ENCODE assay signal across 21 cellular contexts in the genomic region with DNA sequence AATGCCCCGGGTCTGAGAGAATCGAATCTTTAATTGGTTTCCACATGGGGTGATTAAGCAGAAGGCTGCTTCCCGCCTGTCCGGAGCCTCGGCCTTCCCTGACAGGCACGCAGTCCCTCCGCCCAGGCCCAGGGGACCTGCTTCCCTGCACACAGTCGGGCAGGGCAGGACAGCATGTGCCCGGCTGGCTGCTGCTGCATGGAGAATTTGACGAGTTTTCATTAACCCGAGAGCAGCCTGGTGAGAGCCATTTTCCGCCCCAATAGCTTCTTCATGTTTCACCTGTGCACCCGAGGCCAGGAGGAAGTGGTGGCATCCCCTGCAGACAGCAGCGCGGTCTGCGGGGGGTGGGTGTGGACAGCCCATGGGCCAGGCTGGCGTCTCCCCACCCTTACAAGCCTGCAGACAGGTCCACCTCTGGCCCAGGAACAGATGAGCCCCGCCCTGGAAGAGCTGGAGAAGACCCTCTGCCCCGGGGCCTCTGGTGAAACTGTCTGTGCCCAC.
A peak's percentile ranks its signal among the peaks of the same experiment; 100 is the strongest.
DNase-seq lines count a peak whose midpoint lies in the region; ATAC-seq, FAIRE-seq and TF ChIP-seq lines count a peak whose summit lies in the region.
"Had no signal": no experiment of that assay in that cellular context is flagged by ENCODE, and none has a peak within 500 bp of the region (broad histone marks: within the 10 kb centered on the region; RNA-seq: fewer than 3 reads in every experiment).

No MANE protein-coding gene starts in this region.

- POLR2A ChIA-PET in activated CD4-positive, alpha-beta T cell treated with anti-CD3 and anti-CD28 coated beads for 36 hours (lab: Charles Lee), result no interaction called here

- CTCF ChIA-PET in activated CD4-positive, alpha-beta T cell treated with anti-CD3 and anti-CD28 coated beads for 36 hours (lab: Charles Lee), result interaction anchor here (0.6 to 0.8 kb wide), 3 partner anchors 67 to 380 kb away, joined by 3 read pairs; a partner anchor contains a TSS

- peaks cover 0 to 16% (median 0%) of the 10 kb centered on the region in 3 donors for H3K36me3 ChIP-seq in Peyer's patch

- no peak for ATAC-seq in activated CD4-positive, alpha-beta T cell treated with anti-CD3 and anti-CD28 coated beads for 36 hours
- ATAC-seq: body of pancreas, K562 had no signal

- no peak for FAIRE-seq in GM12891 (lab: Jason Lieb, UNC)
- FAIRE-seq: K562 had no signal

- H3K4me1 Mint-ChIP-seq in activated CD4-positive, alpha-beta T cell treated with anti-CD3 and anti-CD28 coated beads for 36 hours, result peaks cover 52% of the 10 kb centered on the region
- H3K4me1 Mint-ChIP-seq in glutamatergic neuron (ENCODE audit: low read depth, unreplicated experiment), result peaks cover 45% of the 10 kb centered on the region

- TF ChIP-seq CTCF in Peyer's patch (IDR thresholded peaks at IDR 0.05), result no peak
- no peak for TF ChIP-seq CTCF in glutamatergic neuron (IDR thresholded peaks at IDR 0.05; ENCODE audit: partially characterized antibody, unreplicated experiment)
- TF ChIP-seq CTCF in GM13977 (IDR thresholded peaks at IDR 0.05; ENCODE audit: extremely low read depth, insufficient read depth, missing control alignments), result no peak

- no peak for TF ChIP-seq POLR2A in GM12891 (IDR thresholded peaks at IDR 0.05; ENCODE audit: low read depth, low read length)
- no peak for TF ChIP-seq POLR2A in Peyer's patch (IDR thresholded peaks at IDR 0.05)

- H3K9me3 Mint-ChIP-seq in activated CD4-positive, alpha-beta T cell treated with anti-CD3 and anti-CD28 coated beads for 36 hours (ENCODE audit: low read depth), result no peaks in the 10 kb centered on the region
- peaks cover 10% of the 10 kb centered on the region for H3K9me3 Mint-ChIP-seq in glutamatergic neuron (ENCODE audit: unreplicated experiment)
- H3K9me3 Mint-ChIP-seq: CD14-positive monocyte; dendritic cell treated with granulocyte-macrophage colony-stimulating factor and Interleukin-4, amounts not matched to agents 40 ng/mL and 50 ng/mL, for 4 days had no signal

- no peaks in the 10 kb centered on the region for H3K9me3 ChIP-seq in Peyer's patch
- H3K9me3 ChIP-seq: body of pancreas, sigmoid colon, transverse colon had no signal

- in situ Hi-C loops in GM13977 (cut with MboI; ENCODE audit: low pct_unique_long_range_greater_than_20kb, low sequenced_read_pairs, unreplicated experiment), result no loop called here

- intact Hi-C loops in activated CD4-positive, alpha-beta T cell treated with anti-CD3 and anti-CD28 coated beads for 36 hours (cut with DNase I, micrococcal nuclease), result no loop called here

- peak; percentile 31 for DNase-seq in activated CD4-positive, alpha-beta T cell treated with anti-CD3 and anti-CD28 coated beads for 36 hours
- no peak for DNase-seq in activated CD4-positive, alpha-beta T cell treated with anti-CD3 and anti-CD28 coated beads, Interleukin-2, amount 50 U/mL, for 1 hour
- no peak for DNase-seq in GM12891 (ENCODE audit: insufficient read length, low spot score)
- DNase-seq in Peyer's patch, result peak in 2 of 3 donors; percentile 63 to 74
- DNase-seq in glutamatergic neuron, result peak; percentile 49
- no peak for DNase-seq in NCI-H146 (lab: John Stamatoyannopoulos, UW)
- no peak for DNase-seq in Ammon's horn (ENCODE audit: low spot score)
- no peak for DNase-seq in GM13977 (ENCODE audit: low spot score)
- DNase-seq: 8988T; body of pancreas; EL; erythroblast; mesendoderm; NCI-H1092 treated with DMSO at 0.1 percent for 48 hours; NCI-H2171 treated with DMSO at 0.1 percent for 48 hours; sigmoid colon; stimulated activated CD8-positive, alpha-beta memory T cell treated with anti-CD3 and anti-CD28 coated beads, Interleukin-4, amount 100 ng/mL, for 48 hours; transverse colon had no signal

- no peaks in the 10 kb centered on the region for H3K27me3 ChIP-seq in Peyer's patch
- H3K27me3 ChIP-seq: body of pancreas, sigmoid colon, transverse colon had no signal

- H3K4me3 ChIP-seq in Peyer's patch, result no peak overlapping the region
- H3K4me3 ChIP-seq: body of pancreas, K562, sigmoid colon, transverse colon had no signal

- H3K4me1 ChIP-seq in Peyer's patch, result peaks cover 0 to 38% (median 5%) of the 10 kb centered on the region in 4 donors
- H3K4me1 ChIP-seq: body of pancreas, sigmoid colon, transverse colon had no signal

- no peak overlapping the region for H3K4me3 Mint-ChIP-seq in activated CD4-positive, alpha-beta T cell treated with anti-CD3 and anti-CD28 coated beads for 36 hours
- no peak overlapping the region for H3K4me3 Mint-ChIP-seq in glutamatergic neuron (ENCODE audit: unreplicated experiment)
- H3K4me3 Mint-ChIP-seq: CD14-positive monocyte; dendritic cell treated with granulocyte-macrophage colony-stimulating factor and Interleukin-4, amounts not matched to agents 40 ng/mL and 50 ng/mL, for 4 days had no signal

- no peaks in the 10 kb centered on the region for H3K27me3 Mint-ChIP-seq in activated CD4-positive, alpha-beta T cell treated with anti-CD3 and anti-CD28 coated beads for 36 hours
- peaks cover 9% of the 10 kb centered on the region for H3K27me3 Mint-ChIP-seq in glutamatergic neuron (ENCODE audit: unreplicated experiment)
- H3K27me3 Mint-ChIP-seq: dendritic cell treated with granulocyte-macrophage colony-stimulating factor and Interleukin-4, amounts not matched to agents 40 ng/mL and 50 ng/mL, for 4 days had no signal

- peak overlapping the region; percentile 82 for H3K27ac Mint-ChIP-seq in activated CD4-positive, alpha-beta T cell treated with anti-CD3 and anti-CD28 coated beads for 36 hours
- no peak overlapping the region for H3K27ac Mint-ChIP-seq in glutamatergic neuron (ENCODE audit: unreplicated experiment)
- H3K27ac Mint-ChIP-seq: dendritic cell treated with granulocyte-macrophage colony-stimulating factor and Interleukin-4, amounts not matched to agents 40 ng/mL and 50 ng/mL, for 4 days had no signal

- peaks cover 25% of the 10 kb centered on the region for H3K36me3 Mint-ChIP-seq in activated CD4-positive, alpha-beta T cell treated with anti-CD3 and anti-CD28 coated beads for 36 hours (ENCODE audit: low read depth)
- no peaks in the 10 kb centered on the region for H3K36me3 Mint-ChIP-seq in glutamatergic neuron (ENCODE audit: unreplicated experiment)

- H3K27ac ChIP-seq in Peyer's patch, result peak overlapping the region in 1 of 4 donors; percentile 78
- H3K27ac ChIP-seq: body of pancreas, sigmoid colon, transverse colon had no signal

TF ChIP-seq in GM12891, 5 proteins besides CTCF, POLR2A, EP300 and RAD21:
- TF ChIP-seq SPI1 (IDR thresholded peaks at IDR 0.05; ENCODE audit: low read depth, low read length) (peak; percentile 59), PAX5 (IDR thresholded peaks at IDR 0.05; ENCODE audit: insufficient read depth, low read length, severe bottlenecking) (no peak)
TF ChIP-seq in GM12891: peak in this region for 1.

Comparison
In these comparisons a context has a peak if more than half of its experiments do, and no peak if none do; other contexts are left out.
1. DNase-seq: peak in activated CD4-positive, alpha-beta T cell treated with anti-CD3 and anti-CD28 coated beads for 36 hours (single experiment), Peyer's patch (2 of 3) and glutamatergic neuron (single experiment); none in activated CD4-positive, alpha-beta T cell treated with anti-CD3 and anti-CD28 coated beads, Interleukin-2, amount 50 U/mL, for 1 hour (single experiment), GM12891 (single experiment), NCI-H146 (single experiment), Ammon's horn (single experiment) and GM13977 (single experiment).